ENCODE assay signal across 8 cellular contexts in the genomic region with DNA sequence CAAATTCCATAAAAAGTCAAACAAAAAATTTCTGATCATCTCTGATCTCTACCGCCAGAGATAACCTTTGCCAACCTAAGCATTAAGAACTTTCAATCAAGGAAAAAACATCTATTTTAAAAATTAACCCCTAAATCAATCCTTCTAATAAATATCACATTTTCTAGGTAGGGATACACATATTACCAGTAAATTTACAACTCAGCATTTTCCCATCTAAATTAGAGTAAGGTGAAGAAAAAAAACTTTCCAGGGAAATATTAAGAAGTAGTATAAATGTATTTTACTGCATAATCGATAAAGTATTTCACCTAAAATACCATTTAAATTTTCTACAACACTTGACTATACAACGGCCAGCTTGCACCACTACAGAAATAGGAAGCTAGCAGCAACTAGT. TPM values are rescaled to one million over a fixed set of nuclear protein-coding genes. Genes with fewer than 3 reads are reported as not detected.
A peak's percentile ranks its signal among the peaks of the same experiment; 100 is the strongest.
DNase-seq lines count a peak whose midpoint lies in the region; ATAC-seq and TF ChIP-seq lines count a peak whose summit lies in the region.

No MANE protein-coding gene starts in this region.

- peaks cover 47% of the 10 kb centered on the region for H3K4me1 Mint-ChIP-seq in activated naive CD4-positive, alpha-beta T cell treated with anti-CD3 and anti-CD28 coated beads, Interleukin-2, amount 50 U/mL, for 24 hours

- H3K4me1 ChIP-seq in adipocyte (ENCODE audit: control insufficient read depth, insufficient read depth, low read length): peaks cover 9% of the 10 kb centered on the region
- H3K4me1 ChIP-seq in liver (ENCODE audit: control insufficient read depth in 4 of 4, insufficient read depth in 4 of 4, low read length in 3 of 4): peaks cover 0 to 5% (median 3%) of the 10 kb centered on the region in 4 donors
- peaks cover 44% of the 10 kb centered on the region for H3K4me1 ChIP-seq in upper lobe of right lung

- TF ChIP-seq CTCF in liver (IDR thresholded peaks at IDR 0.05; ENCODE audit: low read depth, low read length, missing input control): no peak
- TF ChIP-seq CTCF in upper lobe of right lung (IDR thresholded peaks at IDR 0.05): no peak

- intact Hi-C loops in upper lobe of right lung (cut with DNase I): no loop called here

- H3K9me3 ChIP-seq in adipocyte (ENCODE audit: control insufficient read depth, low read length) (no peaks in the 10 kb centered on the region), liver (ENCODE audit: control insufficient read depth in 4 of 4, low read length in 3 of 4) (no peaks in the 10 kb centered on the region), upper lobe of right lung (no peaks in the 10 kb centered on the region)

- no peaks in the 10 kb centered on the region for H3K27me3 ChIP-seq in adipocyte (replicated peaks; ENCODE audit: control insufficient read depth, insufficient read depth, low read length)
- no peaks in the 10 kb centered on the region for H3K27me3 ChIP-seq in liver (ENCODE audit: control insufficient read depth in 4 of 4, insufficient read depth in 4 of 4, low read length in 3 of 4)
- H3K27me3 ChIP-seq in upper lobe of right lung: no peaks in the 10 kb centered on the region

- H3K9ac ChIP-seq in adipocyte (ENCODE audit: low read length) (peak overlapping the region; percentile 89), liver (ENCODE audit: low read depth in 1 of 2, low read length in 2 of 2) (peak overlapping the region in 1 of 2 donors; percentile 34)

- no peaks in the 10 kb centered on the region for H3K27me3 Mint-ChIP-seq in activated naive CD4-positive, alpha-beta T cell treated with anti-CD3 and anti-CD28 coated beads, Interleukin-2, amount 50 U/mL, for 24 hours

- peak overlapping the region; percentile 90 for H3K4me3 Mint-ChIP-seq in activated naive CD4-positive, alpha-beta T cell treated with anti-CD3 and anti-CD28 coated beads, Interleukin-2, amount 50 U/mL, for 24 hours

- no peak for ATAC-seq in upper lobe of right lung
- ATAC-seq in GM18858 (IDR thresholded peaks at IDR 0.05; ENCODE audit: unreplicated experiment): no peak

- peak overlapping the region in 1 of 2 donors; percentile 87 for H3K27ac ChIP-seq in liver (ENCODE audit: low read depth in 1 of 2, low read length in 2 of 2)
- peak overlapping the region; percentile 86 for H3K27ac ChIP-seq in upper lobe of right lung

- peak overlapping the region; percentile 95 for H3K4me3 ChIP-seq in adipocyte (ENCODE audit: low read length)
- peak overlapping the region in 2 of 3 donors; percentile 70 to 75 for H3K4me3 ChIP-seq in liver (ENCODE audit: low read depth in 1 of 3, low read length in 3 of 3)
- peak overlapping the region; percentile 91 for H3K4me3 ChIP-seq in upper lobe of right lung

- H3K27ac Mint-ChIP-seq in activated naive CD4-positive, alpha-beta T cell treated with anti-CD3 and anti-CD28 coated beads, Interleukin-2, amount 50 U/mL, for 24 hours: peak overlapping the region; percentile 98

- H3K36me3 Mint-ChIP-seq in activated naive CD4-positive, alpha-beta T cell treated with anti-CD3 and anti-CD28 coated beads, Interleukin-2, amount 50 U/mL, for 24 hours: peaks cover 9% of the 10 kb centered on the region

- H3K9me3 Mint-ChIP-seq in activated naive CD4-positive, alpha-beta T cell treated with anti-CD3 and anti-CD28 coated beads, Interleukin-2, amount 50 U/mL, for 24 hours: no peaks in the 10 kb centered on the region

- no peak for DNase-seq in activated naive CD4-positive, alpha-beta T cell treated with anti-CD3 and anti-CD28 coated beads, Interleukin-2, amount 50 U/mL, for 16 hours
- DNase-seq in adipocyte (ENCODE audit: low read depth) (no peak), upper lobe of right lung (no peak), NCI-H1694 treated with DMSO at 0.1 percent for 48 hours (lab: John Stamatoyannopoulos, UW) (no peak), AG08396 (ENCODE audit: low spot score) (no peak)

- H3K36me3 ChIP-seq in adipocyte (ENCODE audit: control insufficient read depth, insufficient read depth, low read length, severe bottlenecking): peaks cover 4% of the 10 kb centered on the region
- H3K36me3 ChIP-seq in liver (ENCODE audit: control insufficient read depth in 4 of 4, insufficient read depth in 3 of 4, low read depth in 1 of 4, low read length in 3 of 4): no peaks in the 10 kb centered on the region
- H3K36me3 ChIP-seq in upper lobe of right lung: peaks cover 6% of the 10 kb centered on the region

- 61% methylated on average over 3 of the region's 3 CpGs for WGBS in liver

- no peak for TF ChIP-seq RAD21 in liver (IDR thresholded peaks at IDR 0.05)

TF ChIP-seq in liver, 16 proteins besides CTCF, POLR2A, EP300 and RAD21:
- TF ChIP-seq RXRA (IDR thresholded peaks at IDR 0.05) (no peak), EGR1 (IDR thresholded peaks at IDR 0.05; ENCODE audit: low read depth in 2 of 2) (no peak), FOXA1 (IDR thresholded peaks at IDR 0.05) (no peak), TAF1 (conservative IDR thresholded peaks at IDR 0.05) (no peak), HNF4A (conservative IDR thresholded peaks at IDR 0.05) (no peak), JUND (IDR thresholded peaks at IDR 0.05) (no peak), NR2F2 (IDR thresholded peaks at IDR 0.05) (no peak), FOXA2 (IDR thresholded peaks at IDR 0.05) (no peak), SP1 (IDR thresholded peaks at IDR 0.05) (no peak), HNF4G (IDR thresholded peaks at IDR 0.05) (no peak), YY1 (IDR thresholded peaks at IDR 0.05) (no peak), GABPA (IDR thresholded peaks at IDR 0.05 in 1 of 2, conservative IDR thresholded peaks at IDR 0.05 in 1 of 2) (no peak)
- TF ChIP-seq, protein P1, sequence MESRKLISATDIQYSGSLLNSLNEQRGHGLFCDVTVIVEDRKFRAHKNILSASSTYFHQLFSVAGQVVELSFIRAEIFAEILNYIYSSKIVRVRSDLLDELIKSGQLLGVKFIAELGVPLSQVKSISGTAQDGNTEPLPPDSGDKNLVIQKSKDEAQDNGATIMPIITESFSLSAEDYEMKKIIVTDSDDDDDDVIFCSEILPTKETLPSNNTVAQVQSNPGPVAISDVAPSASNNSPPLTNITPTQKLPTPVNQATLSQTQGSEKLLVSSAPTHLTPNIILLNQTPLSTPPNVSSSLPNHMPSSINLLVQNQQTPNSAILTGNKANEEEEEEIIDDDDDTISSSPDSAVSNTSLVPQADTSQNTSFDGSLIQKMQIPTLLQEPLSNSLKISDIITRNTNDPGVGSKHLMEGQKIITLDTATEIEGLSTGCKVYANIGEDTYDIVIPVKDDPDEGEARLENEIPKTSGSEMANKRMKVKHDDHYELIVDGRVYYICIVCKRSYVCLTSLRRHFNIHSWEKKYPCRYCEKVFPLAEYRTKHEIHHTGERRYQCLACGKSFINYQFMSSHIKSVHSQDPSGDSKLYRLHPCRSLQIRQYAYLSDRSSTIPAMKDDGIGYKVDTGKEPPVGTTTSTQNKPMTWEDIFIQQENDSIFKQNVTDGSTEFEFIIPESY (IDR thresholded peaks at IDR 0.05): no peak
- TF ChIP-seq, protein P2, sequence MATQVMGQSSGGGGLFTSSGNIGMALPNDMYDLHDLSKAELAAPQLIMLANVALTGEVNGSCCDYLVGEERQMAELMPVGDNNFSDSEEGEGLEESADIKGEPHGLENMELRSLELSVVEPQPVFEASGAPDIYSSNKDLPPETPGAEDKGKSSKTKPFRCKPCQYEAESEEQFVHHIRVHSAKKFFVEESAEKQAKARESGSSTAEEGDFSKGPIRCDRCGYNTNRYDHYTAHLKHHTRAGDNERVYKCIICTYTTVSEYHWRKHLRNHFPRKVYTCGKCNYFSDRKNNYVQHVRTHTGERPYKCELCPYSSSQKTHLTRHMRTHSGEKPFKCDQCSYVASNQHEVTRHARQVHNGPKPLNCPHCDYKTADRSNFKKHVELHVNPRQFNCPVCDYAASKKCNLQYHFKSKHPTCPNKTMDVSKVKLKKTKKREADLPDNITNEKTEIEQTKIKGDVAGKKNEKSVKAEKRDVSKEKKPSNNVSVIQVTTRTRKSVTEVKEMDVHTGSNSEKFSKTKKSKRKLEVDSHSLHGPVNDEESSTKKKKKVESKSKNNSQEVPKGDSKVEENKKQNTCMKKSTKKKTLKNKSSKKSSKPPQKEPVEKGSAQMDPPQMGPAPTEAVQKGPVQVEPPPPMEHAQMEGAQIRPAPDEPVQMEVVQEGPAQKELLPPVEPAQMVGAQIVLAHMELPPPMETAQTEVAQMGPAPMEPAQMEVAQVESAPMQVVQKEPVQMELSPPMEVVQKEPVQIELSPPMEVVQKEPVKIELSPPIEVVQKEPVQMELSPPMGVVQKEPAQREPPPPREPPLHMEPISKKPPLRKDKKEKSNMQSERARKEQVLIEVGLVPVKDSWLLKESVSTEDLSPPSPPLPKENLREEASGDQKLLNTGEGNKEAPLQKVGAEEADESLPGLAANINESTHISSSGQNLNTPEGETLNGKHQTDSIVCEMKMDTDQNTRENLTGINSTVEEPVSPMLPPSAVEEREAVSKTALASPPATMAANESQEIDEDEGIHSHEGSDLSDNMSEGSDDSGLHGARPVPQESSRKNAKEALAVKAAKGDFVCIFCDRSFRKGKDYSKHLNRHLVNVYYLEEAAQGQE (IDR thresholded peaks at IDR 0.05): no peak
- TF ChIP-seq, protein P3, sequence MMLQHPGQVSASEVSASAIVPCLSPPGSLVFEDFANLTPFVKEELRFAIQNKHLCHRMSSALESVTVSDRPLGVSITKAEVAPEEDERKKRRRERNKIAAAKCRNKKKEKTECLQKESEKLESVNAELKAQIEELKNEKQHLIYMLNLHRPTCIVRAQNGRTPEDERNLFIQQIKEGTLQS (IDR thresholded peaks at IDR 0.05): no peak
- TF ChIP-seq, protein P4, sequence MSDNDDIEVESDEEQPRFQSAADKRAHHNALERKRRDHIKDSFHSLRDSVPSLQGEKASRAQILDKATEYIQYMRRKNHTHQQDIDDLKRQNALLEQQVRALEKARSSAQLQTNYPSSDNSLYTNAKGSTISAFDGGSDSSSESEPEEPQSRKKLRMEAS (IDR thresholded peaks at IDR 0.05): no peak

RNA-seq across cellular contexts. Expression of a gene that starts 1.5 kb away (rescaled TPM):
- total RNA-seq in liver: 10 to 100 TPM in 1 of 2 donors, 1 to 10 TPM in 1; 6.3 to 11.1 TPM
- 1 to 10 TPM; 1.6 to 2.2 TPM for polyA plus RNA-seq in liver
- total RNA-seq in upper lobe of right lung: 32.6 TPM

RNA-seq across cellular contexts. Expression of a gene that starts 12.6 kb away (rescaled TPM):
- total RNA-seq in liver (1 to 10 TPM; 5.5 to 8.1 TPM), upper lobe of right lung (45.0 TPM)
- 1 to 10 TPM; 5.5 to 6.6 TPM for polyA plus RNA-seq in liver
